In genomic region chr12:101424620-101425019, GRCh38 we compare ENCODE assay signal across 31 cellular contexts. TPM values are rescaled to one million over a fixed set of nuclear protein-coding genes. Genes with fewer than 3 reads are reported as not detected.
A peak's percentile ranks its signal among the peaks of the same experiment; 100 is the strongest.
DNase-seq lines count a peak whose midpoint lies in the region; FAIRE-seq and TF ChIP-seq lines count a peak whose summit lies in the region.
"Had no signal": no experiment of that assay in that cellular context is flagged by ENCODE, and none has a peak within 500 bp of the region (broad histone marks: within the 10 kb centered on the region; RNA-seq: fewer than 3 reads in every experiment).

No MANE protein-coding gene starts in this region.

- FAIRE-seq in H1 (lab: Jason Lieb, UNC), result no peak
- FAIRE-seq: A204.1, GM12878, GM12892, GM18507 had no signal

- TF ChIP-seq POLR2A in H1 (IDR thresholded peaks at IDR 0.05; ENCODE audit: control extremely low read depth in 1 of 2, low read depth in 2 of 2, low read length in 2 of 2) (no peak), esophagus muscularis mucosa (IDR thresholded peaks at IDR 0.05; ENCODE audit: low read depth) (no peak)

- dilution Hi-C loops in mammary epithelial cell (cut with HindIII; ENCODE audit: low sequenced_read_pairs), result no loop called here

- POLR2A ChIA-PET in MCF 10A (lab: Yijun Ruan, JAX) (no interaction called here), H1 (lab: Charles Lee; ENCODE audit: partially characterized antibody) (no interaction called here)

- no peaks in the 10 kb centered on the region for H3K36me3 Mint-ChIP-seq in MCF 10A (ENCODE audit: insufficient read depth, unreplicated experiment)
- no peaks in the 10 kb centered on the region for H3K36me3 Mint-ChIP-seq in neural progenitor cell
- H3K36me3 Mint-ChIP-seq: CD14-positive monocyte; CD4-positive, alpha-beta memory T cell; CD4-positive, CD25-positive, alpha-beta regulatory T cell; CD8-positive, alpha-beta memory T cell had no signal

- no peaks in the 10 kb centered on the region for H3K9me3 ChIP-seq in mammary epithelial cell (replicated peaks; ENCODE audit: insufficient read depth, low read length)
- H3K9me3 ChIP-seq in H1 (ENCODE audit: insufficient read depth in 2 of 2, low read depth in 1 of 2, low read length in 1 of 2), result no peaks in the 10 kb centered on the region
- no peaks in the 10 kb centered on the region for H3K9me3 ChIP-seq in neural progenitor cell (ENCODE audit: low read depth)
- no peaks in the 10 kb centered on the region for H3K9me3 ChIP-seq in esophagus muscularis mucosa
- H3K9me3 ChIP-seq: BE2C, BLaER1 had no signal

- H3K56ac ChIP-seq in H1 (replicated peaks; ENCODE audit: insufficient read length, low read depth, low read length), result no peak overlapping the region

- DNase-seq in mammary epithelial cell, result peak; percentile 5
- DNase-seq in MCF 10A (ENCODE audit: unreplicated experiment), result no peak
- no peak for DNase-seq in H1 (ENCODE audit: low read depth in 1 of 2, low spot score in 2 of 2)
- DNase-seq in neural progenitor cell (ENCODE audit: low spot score), result no peak
- no peak for DNase-seq in esophagus muscularis mucosa (ENCODE audit: extremely low spot score)
- DNase-seq in HuH-7 (ENCODE audit: low spot score), result no peak
- DNase-seq: 8988T; ACHN; BE2C; C1 segment of cervical spinal cord; CD4-positive, alpha-beta memory T cell; CD4-positive, CD25-positive, alpha-beta regulatory T cell; CD8-positive, alpha-beta memory T cell; COR-L47; DMS 273 treated with DMSO at 0.1 percent for 48 hours; DMS153; DMS53; DMS79; DND-41; EL; GDM1 had no signal

- H3K4me3 ChIP-seq in mammary epithelial cell (replicated peaks in 1 of 3; ENCODE audit: insufficient read depth in 1 of 3, low read depth in 2 of 3, low read length in 3 of 3) (no peak overlapping the region), H1 (ENCODE audit: extremely low read depth in 1 of 4, insufficient read depth in 2 of 4, low read depth in 3 of 4, low read length in 4 of 4) (no peak overlapping the region), neural progenitor cell (no peak overlapping the region), esophagus muscularis mucosa (no peak overlapping the region)
- H3K4me3 ChIP-seq: BLaER1, GM12878 had no signal

- no peak for TF ChIP-seq RAD21 in H1 (IDR thresholded peaks at IDR 0.05 in 1 of 2, conservative IDR thresholded peaks at IDR 0.05 in 1 of 2; ENCODE audit: low read depth in 2 of 2, low read length in 2 of 2)

- H3K18ac ChIP-seq in H1 (ENCODE audit: extremely low read depth, low read length), result no peak overlapping the region

- H4K8ac ChIP-seq in H1 (ENCODE audit: extremely low read depth, insufficient read depth, low read length), result no peak overlapping the region

- H3K23ac ChIP-seq in H1 (ENCODE audit: insufficient read length), result no peak overlapping the region

- H3K27me3 ChIP-seq in mammary epithelial cell (ENCODE audit: insufficient read depth, low read length) (no peaks in the 10 kb centered on the region), H1 (replicated peaks in 1 of 4; ENCODE audit: control insufficient read depth in 3 of 4, extremely low read depth in 1 of 4, insufficient read depth in 3 of 4, low read length in 3 of 4) (no peaks in the 10 kb centered on the region), neural progenitor cell (no peaks in the 10 kb centered on the region), esophagus muscularis mucosa (no peaks in the 10 kb centered on the region)
- H3K27me3 ChIP-seq: BE2C, BLaER1 had no signal

- no peak overlapping the region for H3K14ac ChIP-seq in H1 (ENCODE audit: insufficient read length)

- no peak overlapping the region for H2BK5ac ChIP-seq in H1 (ENCODE audit: low read depth, low read length)

- TF ChIP-seq CTCF in mammary epithelial cell (conservative IDR thresholded peaks at IDR 0.05 in 1 of 2, IDR thresholded peaks at IDR 0.05 in 1 of 2; ENCODE audit: extremely low read depth in 1 of 2, insufficient read depth in 1 of 2, low read depth in 1 of 2, low read length in 2 of 2) (no peak), MCF 10A (IDR thresholded peaks at IDR 0.05; ENCODE audit: unreplicated experiment) (no peak), H1 (IDR thresholded peaks at IDR 0.05; ENCODE audit: control extremely low read depth in 1 of 3, insufficient read depth in 1 of 3, low read depth in 1 of 3, low read length in 3 of 3) (no peak), neural progenitor cell (IDR thresholded peaks at IDR 0.05) (no peak), esophagus muscularis mucosa (IDR thresholded peaks at IDR 0.05) (no peak)

- H3K27ac Mint-ChIP-seq in MCF 10A (ENCODE audit: low read depth, unreplicated experiment) (no peak overlapping the region), neural progenitor cell (no peak overlapping the region)
- H3K27ac Mint-ChIP-seq: CD14-positive monocyte; CD4-positive, alpha-beta memory T cell; CD8-positive, alpha-beta memory T cell had no signal

- H2BK120ac ChIP-seq in H1 (replicated peaks; ENCODE audit: low read depth, low read length), result no peak overlapping the region

- no peaks in the 10 kb centered on the region for H3K79me2 ChIP-seq in mammary epithelial cell (ENCODE audit: insufficient read depth, low read length)
- H3K79me2 ChIP-seq in H1 (ENCODE audit: control insufficient read depth in 1 of 2, insufficient read depth in 2 of 2, low read length in 2 of 2), result no peaks in the 10 kb centered on the region
- H3K79me2 ChIP-seq in neural progenitor cell (ENCODE audit: low read depth), result no peaks in the 10 kb centered on the region

- H3K9me3 Mint-ChIP-seq in MCF 10A (ENCODE audit: unreplicated experiment) (no peaks in the 10 kb centered on the region), neural progenitor cell (no peaks in the 10 kb centered on the region)
- H3K9me3 Mint-ChIP-seq: CD4-positive, alpha-beta memory T cell; CD4-positive, CD25-positive, alpha-beta regulatory T cell; CD8-positive, alpha-beta memory T cell had no signal

- H3K9ac ChIP-seq in mammary epithelial cell (ENCODE audit: insufficient read depth, low read length) (no peak overlapping the region), H1 (replicated peaks in 1 of 4; ENCODE audit: extremely low read depth in 1 of 4, low read depth in 3 of 4, low read length in 3 of 4) (no peak overlapping the region), neural progenitor cell (no peak overlapping the region)
- H3K9ac ChIP-seq: BLaER1 had no signal

- in situ Hi-C loops in mammary epithelial cell (cut with MboI; ENCODE audit: low sequenced_read_pairs in 2 of 2), result loop anchor here in 1 of 2 donors (25.0 kb wide), 2 partner anchors 338 to 413 kb away; partner anchors contain the start of gene GNPTAB

- H2BK15ac ChIP-seq in H1 (ENCODE audit: low read length), result no peak overlapping the region

- no peak overlapping the region for H2BK20ac ChIP-seq in H1 (ENCODE audit: low read length)

- H3F3A ChIP-seq in neural progenitor cell (ENCODE audit: low read depth), result no peaks in the 10 kb centered on the region

- H4K91ac ChIP-seq in H1 (replicated peaks; ENCODE audit: insufficient read length, low read length), result no peak overlapping the region

- H2BK12ac ChIP-seq in H1 (ENCODE audit: low read depth, low read length), result no peak overlapping the region

- CTCF ChIA-PET in mammary epithelial cell (lab: Charles Lee; ENCODE audit: low non-redundant PET), result interaction anchor here (0.7 kb wide), 1 partner anchor 335 kb away, joined by 9 read pairs; no protein-coding TSS in a partner anchor
- CTCF ChIA-PET in MCF 10A (lab: Yijun Ruan, JAX), result interaction anchor here (0.6 to 0.7 kb wide), 4 partner anchors 10 to 509 kb away, joined by 3 to 5 read pairs (median 4); no protein-coding TSS in a partner anchor
- CTCF ChIA-PET in H1 (lab: Charles Lee; ENCODE audit: partially characterized antibody), result interaction anchor here (1.6 kb wide), 1 partner anchor 10 kb away, joined by 5 read pairs; no protein-coding TSS in a partner anchor

- H3K27me3 Mint-ChIP-seq in MCF 10A (ENCODE audit: insufficient read depth, unreplicated experiment) (no peaks in the 10 kb centered on the region), neural progenitor cell (ENCODE audit: insufficient read depth, low read depth) (no peaks in the 10 kb centered on the region)

- no peak overlapping the region for H4K5ac ChIP-seq in H1 (ENCODE audit: insufficient read length, low read depth, low read length)

- H3K4me1 Mint-ChIP-seq in MCF 10A (ENCODE audit: insufficient read depth, unreplicated experiment) (no peaks in the 10 kb centered on the region), neural progenitor cell (no peaks in the 10 kb centered on the region)
- H3K4me1 Mint-ChIP-seq: CD4-positive, alpha-beta memory T cell; CD4-positive, CD25-positive, alpha-beta regulatory T cell; CD8-positive, alpha-beta memory T cell had no signal

- WGBS in mammary epithelial cell (ENCODE audit: low coverage, missing lambda C conversion rate), result 27% methylated on average over 1 of the region's 2 CpGs
- WGBS in H1 (ENCODE audit: extremely low coverage in 1 of 2, insufficient coverage in 1 of 2, insufficient read length in 1 of 2, insufficient replicate concordance in 2 of 2, low coverage in 1 of 2, low lambda C conversion rate in 2 of 2, missing lambda C conversion rate in 1 of 2), 2 experiments, result 81% methylated on average over 2 of the region's 2 CpGs; no CpG with 5 or more reads in 1 of the 2 experiments
- 55% methylated on average over 2 of the region's 2 CpGs for WGBS in esophagus muscularis mucosa

- no peaks in the 10 kb centered on the region for H3K79me1 ChIP-seq in H1 (ENCODE audit: low read depth, low read length)

- H3K27ac ChIP-seq in mammary epithelial cell (ENCODE audit: insufficient read depth, low read depth, low read length) (no peak overlapping the region), H1 (ENCODE audit: low read depth, low read length) (no peak overlapping the region), neural progenitor cell (no peak overlapping the region), esophagus muscularis mucosa (replicated peaks in 1 of 4) (no peak overlapping the region)
- H3K27ac ChIP-seq: BLaER1 had no signal

- H3K23me2 ChIP-seq in H1 (ENCODE audit: low read depth, low read length), result no peaks in the 10 kb centered on the region

- H2AFZ ChIP-seq in mammary epithelial cell (ENCODE audit: low read depth, low read length) (no peak overlapping the region), H1 (ENCODE audit: low read length) (peak overlapping the region; percentile 53; the same call in 1 of the 2 replicates), neural progenitor cell (replicated peaks) (peak overlapping the region; percentile 34)

- no peak overlapping the region for H3K4ac ChIP-seq in H1 (replicated peaks; ENCODE audit: insufficient read length, low read depth, low read length)

- H2AK5ac ChIP-seq in H1 (ENCODE audit: low read depth, low read length), result no peak overlapping the region

- H3K4me1 ChIP-seq in mammary epithelial cell (ENCODE audit: insufficient read depth, low read length) (no peaks in the 10 kb centered on the region), H1 (replicated peaks in 1 of 4; ENCODE audit: control insufficient read depth in 3 of 4, insufficient read depth in 4 of 4, low read length in 3 of 4) (no peaks in the 10 kb centered on the region), neural progenitor cell (no peaks in the 10 kb centered on the region), esophagus muscularis mucosa (no peaks in the 10 kb centered on the region)
- H3K4me1 ChIP-seq: BE2C, BLaER1 had no signal

- H3K4me3 Mint-ChIP-seq in MCF 10A (ENCODE audit: unreplicated experiment) (no peak overlapping the region), neural progenitor cell (no peak overlapping the region)
- H3K4me3 Mint-ChIP-seq: CD14-positive monocyte; CD4-positive, alpha-beta memory T cell; CD4-positive, CD25-positive, alpha-beta regulatory T cell; CD8-positive, alpha-beta memory T cell had no signal

- no peaks in the 10 kb centered on the region for H4K20me1 ChIP-seq in mammary epithelial cell (ENCODE audit: insufficient read depth, low read length)
- H4K20me1 ChIP-seq in H1 (replicated peaks in 1 of 2; ENCODE audit: control insufficient read depth in 1 of 2, insufficient read depth in 2 of 2, low read length in 2 of 2), result no peaks in the 10 kb centered on the region
- H4K20me1 ChIP-seq in neural progenitor cell (ENCODE audit: low read depth), result no peaks in the 10 kb centered on the region
- H4K20me1 ChIP-seq: BLaER1 had no signal

- H3K36me3 ChIP-seq in mammary epithelial cell (ENCODE audit: insufficient read depth, low read length) (no peaks in the 10 kb centered on the region), H1 (ENCODE audit: control insufficient read depth in 2 of 4, insufficient read depth in 4 of 4, low read length in 3 of 4) (no peaks in the 10 kb centered on the region), neural progenitor cell (no peaks in the 10 kb centered on the region), esophagus muscularis mucosa (no peaks in the 10 kb centered on the region)
- H3K36me3 ChIP-seq: BE2C, BLaER1 had no signal

- BruUV-seq in mammary epithelial cell (replicated peaks; lab: Mats Ljungman, UMichigan) (no TSS peak), MCF 10A (replicated peaks; lab: Mats Ljungman, UMichigan) (no TSS peak)

- no peak for TF ChIP-seq EP300 in H1 (IDR thresholded peaks at IDR 0.05; ENCODE audit: borderline replicate concordance in 1 of 2, low read depth in 2 of 2, low read length in 2 of 2)
- no peak for TF ChIP-seq EP300 in esophagus muscularis mucosa (IDR thresholded peaks at IDR 0.05)

- intact Hi-C loops in mammary epithelial cell (cut with micrococcal nuclease), result no loop called here
- intact Hi-C loops in MCF 10A (cut with micrococcal nuclease), result no loop called here
- intact Hi-C loops in esophagus muscularis mucosa (cut with DNase I), result no loop called here

- H3K4me2 ChIP-seq in mammary epithelial cell (ENCODE audit: insufficient read depth, low read depth, low read length), result no peak overlapping the region
- no peak overlapping the region for H3K4me2 ChIP-seq in H1 (ENCODE audit: insufficient read depth in 1 of 2, low read depth in 2 of 2, low read length in 2 of 2)
- H3K4me2 ChIP-seq in neural progenitor cell, result no peak overlapping the region
- H3K4me2 ChIP-seq: BLaER1 had no signal

RNA-seq across cellular contexts. Expression of gene ARL1, which starts 17.0 kb away (rescaled TPM):
- 10 to 100 TPM; 64.0 to 93.5 TPM for total RNA-seq in mammary epithelial cell
- 48.2 TPM for polyA plus RNA-seq in mammary epithelial cell
- 23.3 TPM for polyA minus RNA-seq in mammary epithelial cell
- total RNA-seq in MCF 10A (2022), result 112 and 175 TPM in 2 replicates
- total RNA-seq in H1 (2021; fragmentation: NEBNext Ultra II Directional; extraction: Animal tissue kit (Norgen Biotek cat#: 25700)), result 73.9 and 75.2 TPM in 2 replicates
- polyA plus RNA-seq in H1 (2011; rRNA removed), result 13.4 and 28.9 TPM in 2 replicates
- 35.6 TPM for polyA plus RNA-seq in H1 (2011; cell fraction: cytosol; rRNA removed)
- 8.4 TPM for polyA plus RNA-seq in H1 (2011; cell fraction: nucleus; rRNA removed)
- polyA plus RNA-seq in H1 (2012, experiment 1 of 2), result 48.6 to 59.2 TPM (median 50.7 TPM) in 4 replicates
- polyA plus RNA-seq in H1 (2012, experiment 2 of 2), result 12.4 TPM
- 38.9 TPM for polyA plus RNA-seq in H1 (2013, experiment 1 of 2)
- 41.0 TPM for polyA plus RNA-seq in H1 (2013, experiment 2 of 2)
- 33.5 and 58.5 TPM in 2 replicates for polyA minus RNA-seq in H1 (2011; rRNA and poly(A)+ RNA removed)
- 35.2 TPM for polyA minus RNA-seq in H1 (2011; cell fraction: cytosol; rRNA and poly(A)+ RNA removed)
- polyA minus RNA-seq in H1 (2011; cell fraction: nucleus; rRNA and poly(A)+ RNA removed), result 53.2 TPM
- total RNA-seq in neural progenitor cell (ENCODE audit: low replicate concordance), result 47.5 and 89.8 TPM in 2 replicates
- total RNA-seq in esophagus muscularis mucosa, result 10 to 100 TPM; 48.5 to 63.1 (median 54.4) TPM

RNA-seq across cellular contexts. Expression of gene SPIC, which starts 50.5 kb away (rescaled TPM):
- not detected for total RNA-seq in mammary epithelial cell
- not detected for polyA plus RNA-seq in mammary epithelial cell
- polyA minus RNA-seq in mammary epithelial cell, result not detected
- not detected in 2 replicates for total RNA-seq in MCF 10A (2022)
- total RNA-seq in H1 (2021; fragmentation: NEBNext Ultra II Directional; extraction: Animal tissue kit (Norgen Biotek cat#: 25700)), result not detected in 2 replicates
- not detected in 2 replicates for polyA plus RNA-seq in H1 (2011; rRNA removed)
- polyA plus RNA-seq in H1 (2011; cell fraction: cytosol; rRNA removed), result not detected
- not detected for polyA plus RNA-seq in H1 (2011; cell fraction: nucleus; rRNA removed)
- not detected in 4 replicates for polyA plus RNA-seq in H1 (2012, experiment 1 of 2)
- polyA plus RNA-seq in H1 (2012, experiment 2 of 2), result not detected
- not detected for polyA plus RNA-seq in H1 (2013, experiment 1 of 2)
- not detected for polyA plus RNA-seq in H1 (2013, experiment 2 of 2)
- polyA minus RNA-seq in H1 (2011; rRNA and poly(A)+ RNA removed), result not detected in 2 replicates
- not detected for polyA minus RNA-seq in H1 (2011; cell fraction: cytosol; rRNA and poly(A)+ RNA removed)
- not detected for polyA minus RNA-seq in H1 (2011; cell fraction: nucleus; rRNA and poly(A)+ RNA removed)
- total RNA-seq in neural progenitor cell (ENCODE audit: low replicate concordance), result not detected in 2 replicates
- total RNA-seq in esophagus muscularis mucosa, result not detected
- total RNA-seq: A673; CD4-positive, alpha-beta memory T cell; CD4-positive, CD25-positive, alpha-beta regulatory T cell; CD8-positive, alpha-beta memory T cell; Daoy; G401 had no signal
- polyA plus RNA-seq: AG04450; CD14-positive monocyte; CD4-positive, alpha-beta memory T cell; CD4-positive, CD25-positive, alpha-beta regulatory T cell; CD8-positive, alpha-beta memory T cell had no signal
